Comparison of ENCODE assay signal across 22 cellular contexts in the genomic region with DNA sequence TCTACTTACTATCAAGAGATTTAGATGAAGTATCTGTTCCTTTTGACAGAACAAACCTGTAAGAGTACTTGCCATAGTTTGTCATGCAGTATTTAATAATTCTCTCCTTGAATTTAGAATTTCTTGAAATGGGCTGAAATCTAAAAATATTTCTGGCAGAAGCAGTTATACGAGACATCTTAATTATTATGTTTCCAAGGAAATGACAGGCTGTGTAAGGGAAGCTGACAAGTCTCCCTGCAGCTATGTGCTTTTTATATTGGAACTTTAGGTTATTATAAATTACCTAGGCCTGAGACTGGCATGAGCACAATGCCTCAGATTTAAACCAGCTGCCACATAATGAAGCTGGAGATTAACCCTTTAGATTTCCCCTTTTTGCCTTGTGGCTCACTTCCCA.
"Had no signal": no experiment of that assay in that cellular context is flagged by ENCODE, and none has a peak within 500 bp of the region (broad histone marks: within the 10 kb centered on the region; RNA-seq: fewer than 3 reads in every experiment).

No MANE protein-coding gene starts in this region.

- H3K4me3 Mint-ChIP-seq: activated CD4-positive, alpha-beta memory T cell treated with anti-CD3 and anti-CD28 coated beads for 36 hours; activated naive CD4-positive, alpha-beta T cell treated with anti-CD3 and anti-CD28 coated beads, Interleukin-2, amount 10 ng/mL, durations not matched to agents 7 days and 5 days; activated naive CD8-positive, alpha-beta T cell treated with anti-CD3 and anti-CD28 coated beads, Interleukin-2, amount 10 ng/mL, durations not matched to agents 7 days and 5 days; activated T-cell treated with anti-CD3 and anti-CD28 coated beads, Interleukin-2, amount 50 U/mL, for 24 hours; effector memory CD8-positive, alpha-beta T cell; mesothelial cell of epicardium; naive B cell; nephron progenitor cell had no signal

- H3K4me1 Mint-ChIP-seq: activated naive CD4-positive, alpha-beta T cell treated with anti-CD3 and anti-CD28 coated beads, Interleukin-2, amount 10 ng/mL, durations not matched to agents 7 days and 5 days; activated naive CD8-positive, alpha-beta T cell treated with anti-CD3 and anti-CD28 coated beads, Interleukin-2, amount 10 ng/mL, durations not matched to agents 7 days and 5 days; naive B cell; nephron progenitor cell had no signal

- DNase-seq: activated CD4-positive, alpha-beta memory T cell treated with anti-CD3 and anti-CD28 coated beads for 36 hours; activated CD4-positive, alpha-beta T cell treated with anti-CD3 and anti-CD28 coated beads for 48 hours; activated CD8-positive, alpha-beta memory T cell treated with anti-CD3 and anti-CD28 coated beads, Interleukin-2, amount 50 U/mL, for 4 hours; activated gamma-delta T cell; activated naive CD4-positive, alpha-beta T cell treated with anti-CD3 and anti-CD28 coated beads, Interleukin-2, amount 10 ng/mL, durations not matched to agents 7 days and 5 days; activated naive CD8-positive, alpha-beta T cell treated with anti-CD3 and anti-CD28 coated beads, Interleukin-2, amount 10 ng/mL, durations not matched to agents 7 days and 5 days; activated T-cell treated with anti-CD3 and anti-CD28 coated beads, Interleukin-2, amount 50 U/mL, for 24 hours; brain microvascular endothelial cell; cortex of kidney; effector memory CD8-positive, alpha-beta T cell; foreskin keratinocyte; heart left ventricle; naive B cell; nephron progenitor cell; occipital lobe; psoas muscle; right cardiac atrium; spleen; stimulated activated naive CD8-positive, alpha-beta T cell treated with anti-CD3 and anti-CD28 coated beads, Interleukin-15, Interleukin-2, amounts not matched to agents 100 U/mL and 50 U/mL, for 24 hours; testis had no signal

- H3K27me3 Mint-ChIP-seq: activated CD4-positive, alpha-beta memory T cell treated with anti-CD3 and anti-CD28 coated beads for 36 hours; activated naive CD4-positive, alpha-beta T cell treated with anti-CD3 and anti-CD28 coated beads, Interleukin-2, amount 10 ng/mL, durations not matched to agents 7 days and 5 days; activated naive CD8-positive, alpha-beta T cell treated with anti-CD3 and anti-CD28 coated beads, Interleukin-2, amount 10 ng/mL, durations not matched to agents 7 days and 5 days; activated T-cell treated with anti-CD3 and anti-CD28 coated beads, Interleukin-2, amount 50 U/mL, for 24 hours; effector memory CD8-positive, alpha-beta T cell; naive B cell had no signal

- ATAC-seq: activated CD4-positive, CD25-positive, alpha-beta regulatory T cell treated with anti-CD3 and anti-CD28 coated beads, Interleukin-2, amount 50 U/mL, for 24 hours; effector memory CD8-positive, alpha-beta T cell; foreskin keratinocyte; heart left ventricle; psoas muscle; right cardiac atrium; stimulated activated naive CD8-positive, alpha-beta T cell treated with anti-CD3 and anti-CD28 coated beads, Interleukin-15, Interleukin-2, amounts not matched to agents 100 U/mL and 50 U/mL, for 24 hours had no signal

- H3K36me3 Mint-ChIP-seq: activated CD4-positive, alpha-beta memory T cell treated with anti-CD3 and anti-CD28 coated beads for 36 hours; activated naive CD4-positive, alpha-beta T cell treated with anti-CD3 and anti-CD28 coated beads, Interleukin-2, amount 10 ng/mL, durations not matched to agents 7 days and 5 days; activated naive CD8-positive, alpha-beta T cell treated with anti-CD3 and anti-CD28 coated beads, Interleukin-2, amount 10 ng/mL, durations not matched to agents 7 days and 5 days; mesothelial cell of epicardium; naive B cell had no signal

- H3K9me3 Mint-ChIP-seq: mesothelial cell of epicardium, nephron progenitor cell had no signal

- H3K27ac Mint-ChIP-seq: activated CD4-positive, alpha-beta memory T cell treated with anti-CD3 and anti-CD28 coated beads for 36 hours; activated naive CD4-positive, alpha-beta T cell treated with anti-CD3 and anti-CD28 coated beads, Interleukin-2, amount 10 ng/mL, durations not matched to agents 7 days and 5 days; activated naive CD8-positive, alpha-beta T cell treated with anti-CD3 and anti-CD28 coated beads, Interleukin-2, amount 10 ng/mL, durations not matched to agents 7 days and 5 days; activated T-cell treated with anti-CD3 and anti-CD28 coated beads, Interleukin-2, amount 50 U/mL, for 24 hours; effector memory CD8-positive, alpha-beta T cell; mesothelial cell of epicardium; naive B cell; nephron progenitor cell had no signal
